8 cellular contexts compared by ENCODE assay signal in the genomic region with DNA sequence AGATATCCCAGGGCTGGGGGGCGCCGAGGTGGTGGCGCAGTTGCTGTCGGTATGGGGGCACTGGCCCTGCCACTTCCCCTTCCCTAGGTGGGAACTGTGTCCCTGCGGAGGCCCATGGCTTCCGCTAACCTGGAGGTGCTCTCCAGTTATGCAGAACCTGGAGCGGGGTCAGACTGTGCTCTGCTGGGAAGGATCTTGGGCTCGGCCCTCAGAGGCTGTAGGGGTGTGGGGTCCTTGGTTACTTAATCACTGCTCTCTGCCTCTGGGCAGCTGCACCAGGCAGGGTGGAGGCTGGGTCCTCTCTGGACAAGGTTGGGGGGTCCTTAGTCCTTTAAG. TPM values are rescaled to one million over a fixed set of nuclear protein-coding genes. Genes with fewer than 3 reads are reported as not detected.
DNase-seq lines count a peak whose midpoint lies in the region; ATAC-seq, FAIRE-seq and TF ChIP-seq lines count a peak whose summit lies in the region.

No MANE protein-coding gene starts in this region.

- FAIRE-seq in bronchial epithelial cell (lab: Jason Lieb, UNC), result no peak

- no peak overlapping the region for H2AFZ ChIP-seq in IMR-90 (replicated peaks; ENCODE audit: low read length, poor library complexity)

- 87% methylated on average over 3 of the region's 8 CpGs; no CpG with 5 or more reads in 1 of the 2 experiments for WGBS in IMR-90 (ENCODE audit: extremely low coverage in 2 of 2, insufficient read length in 1 of 2), 2 experiments
- WGBS in mesendoderm (ENCODE audit: extremely low coverage, insufficient coverage, low lambda C conversion rate), result no CpG with 5 or more reads among the region's 8 CpGs

- intact Hi-C loops in IMR-90 (cut with micrococcal nuclease), result no loop called here

- H3K9me1 ChIP-seq in IMR-90 (ENCODE audit: insufficient read depth, low read length), result peaks cover 17% of the 10 kb centered on the region

- H3K36me3 ChIP-seq in IMR-90 (ENCODE audit: control insufficient read depth, insufficient read depth, low read length) (peaks cover 25% of the 10 kb centered on the region), bronchial epithelial cell (ENCODE audit: control insufficient read depth, insufficient read depth, low read length) (peaks cover 12% of the 10 kb centered on the region), mesendoderm (ENCODE audit: control insufficient read depth, insufficient read depth, low read length) (no peaks in the 10 kb centered on the region), subcutaneous abdominal adipose tissue (ENCODE audit: control insufficient read depth in 5 of 5, insufficient read depth in 5 of 5, low read length in 5 of 5) (peaks cover 0 to 13% (median 8%) of the 10 kb centered on the region in 5 donors)

- H2BK15ac ChIP-seq in IMR-90 (ENCODE audit: low read depth, low read length) (peak overlapping the region; percentile 32; the same call in 2 of the 3 replicates), mesendoderm (replicated peaks; ENCODE audit: low read depth) (no peak overlapping the region)

- H4K8ac ChIP-seq in IMR-90 (ENCODE audit: low read depth in 2 of 2, low read length in 2 of 2) (peak overlapping the region in 1 of 2 experiments; percentile 57; a peak in 2 of 4 replicates), mesendoderm (ENCODE audit: low read depth, low read length) (no peak overlapping the region)

- CTCF ChIA-PET in IMR-90 (lab: Yijun Ruan, JAX), result interaction anchor here (0.6 kb wide), 1 partner anchor 535 kb away, joined by 4 read pairs; no protein-coding TSS in a partner anchor

- peak overlapping the region; percentile 91 for H2AK9ac ChIP-seq in IMR-90 (replicated peaks; ENCODE audit: low read depth, low read length, poor library complexity)

- TF ChIP-seq CTCF in IMR-90 (conservative IDR thresholded peaks at IDR 0.05; ENCODE audit: low read depth, low read length) (no peak), bronchial epithelial cell (IDR thresholded peaks at IDR 0.05; ENCODE audit: insufficient read depth, low read length, severe bottlenecking) (no peak)

- H3K56ac ChIP-seq in IMR-90 (ENCODE audit: extremely low read depth, insufficient read depth, low read length) (no peak overlapping the region), mesendoderm (ENCODE audit: low read length) (no peak overlapping the region)

- H2BK20ac ChIP-seq in IMR-90 (ENCODE audit: low read depth, low read length), result no peak overlapping the region

- BruUV-seq in IMR-90 (replicated peaks; lab: Mats Ljungman, UMichigan), result no TSS peak

- no peak for TF ChIP-seq RAD21 in IMR-90 (IDR thresholded peaks at IDR 0.05; ENCODE audit: low read length)

- H2AK5ac ChIP-seq in IMR-90 (ENCODE audit: low read depth, low read length), result peak overlapping the region; percentile 46; the same call in 1 of the 2 replicates
- no peak overlapping the region for H2AK5ac ChIP-seq in mesendoderm (ENCODE audit: low read length)

- H2BK120ac ChIP-seq in IMR-90 (ENCODE audit: low read depth, low read length) (peak overlapping the region; percentile 45; the same call in 1 of the 2 replicates), mesendoderm (ENCODE audit: low read depth, low read length) (no peak overlapping the region)

- peaks cover 12 to 62% of the 10 kb centered on the region in 2 experiments; a peak in 3 of 4 replicates for H3K79me1 ChIP-seq in IMR-90 (ENCODE audit: low read depth in 1 of 2, low read length in 2 of 2)
- peaks cover 23% of the 10 kb centered on the region for H3K79me1 ChIP-seq in mesendoderm (ENCODE audit: low read length)

- no peak for TF ChIP-seq POLR2A in IMR-90 (IDR thresholded peaks at IDR 0.05; ENCODE audit: low read depth, low read length)

- peaks cover 41% of the 10 kb centered on the region for H3K4me1 ChIP-seq in IMR-90 (ENCODE audit: control insufficient read depth, insufficient read depth, low read length)
- peaks cover 4% of the 10 kb centered on the region for H3K4me1 ChIP-seq in mesendoderm (ENCODE audit: control insufficient read depth, low read depth, low read length)
- peaks cover 11 to 76% (median 76%) of the 10 kb centered on the region in 5 donors for H3K4me1 ChIP-seq in subcutaneous abdominal adipose tissue (ENCODE audit: control insufficient read depth in 5 of 5, insufficient read depth in 5 of 5, low read length in 5 of 5)

- peak overlapping the region; percentile 94 for H2BK5ac ChIP-seq in IMR-90 (ENCODE audit: low read depth, low read length, poor library complexity, severe bottlenecking)
- no peak overlapping the region for H2BK5ac ChIP-seq in mesendoderm (ENCODE audit: low read length)

- H3K4me3 ChIP-seq in IMR-90 (ENCODE audit: insufficient read depth, low read depth, low read length) (peak overlapping the region; percentile 88), bronchial epithelial cell (ENCODE audit: low read depth, low read length) (peak overlapping the region; percentile 77), mesendoderm (ENCODE audit: low read length) (no peak overlapping the region), subcutaneous abdominal adipose tissue (ENCODE audit: low read depth in 1 of 5, low read length in 5 of 5) (peak overlapping the region; percentile 81 to 87 (median 85))

- peak overlapping the region; percentile 92 for H3K4ac ChIP-seq in IMR-90 (ENCODE audit: low read depth, low read length)
- H3K4ac ChIP-seq in mesendoderm (ENCODE audit: low read depth, low read length), result no peak overlapping the region

- H3K18ac ChIP-seq in IMR-90 (ENCODE audit: low read depth, low read length), result no peak overlapping the region
- H3K18ac ChIP-seq in mesendoderm (ENCODE audit: low read length), result no peak overlapping the region

- ATAC-seq in IMR-90 (ENCODE audit: low read depth) (no peak), GM21576 (IDR thresholded peaks at IDR 0.05; ENCODE audit: unreplicated experiment) (no peak)

- H3K27ac ChIP-seq in IMR-90 (ENCODE audit: insufficient read depth, low read length) (peak overlapping the region; percentile 91), mesendoderm (ENCODE audit: low read depth, low read length) (no peak overlapping the region), subcutaneous abdominal adipose tissue (ENCODE audit: low read depth, low read length) (peak overlapping the region; percentile 97)

- H3K23ac ChIP-seq in IMR-90 (ENCODE audit: low read depth, low read length), result peak overlapping the region; percentile 79; the same call in 1 of the 2 replicates
- H3K23ac ChIP-seq in mesendoderm (ENCODE audit: low read length), result no peak overlapping the region

- H3K9ac ChIP-seq in IMR-90 (ENCODE audit: low read depth, low read length), result peak overlapping the region; percentile 94
- peak overlapping the region; percentile 14 for H3K9ac ChIP-seq in mesendoderm (ENCODE audit: low read length)
- H3K9ac ChIP-seq in subcutaneous abdominal adipose tissue (ENCODE audit: low read length in 5 of 5), result peak overlapping the region; percentile 68 to 97 (median 93)

- peaks cover 11% of the 10 kb centered on the region for H3K79me2 ChIP-seq in mesendoderm (ENCODE audit: control insufficient read depth, insufficient read depth, low read length)

- DNase-seq in IMR-90, result no peak
- DNase-seq in bronchial epithelial cell (ENCODE audit: low read depth), result no peak
- DNase-seq in mesendoderm, result no peak
- DNase-seq in stimulated activated CD4-positive, alpha-beta T cell treated with anti-CD3 and anti-CD28 coated beads, Interleukin-2, amount 100 ng/mL, for 24 hours, result no peak
- no peak for DNase-seq in DMS53 (lab: John Stamatoyannopoulos, UW)
- no peak for DNase-seq in activated CD4-positive, CD25-positive, alpha-beta regulatory T cell treated with anti-CD3 and anti-CD28 coated beads, Interleukin-2, amount 50 U/mL, for 72 hours

- H3K27me3 ChIP-seq in IMR-90 (ENCODE audit: control insufficient read depth, insufficient read depth, low read length) (no peaks in the 10 kb centered on the region), bronchial epithelial cell (ENCODE audit: control insufficient read depth, insufficient read depth, low read length) (no peaks in the 10 kb centered on the region), mesendoderm (ENCODE audit: insufficient read depth, low read length, poor library complexity) (no peaks in the 10 kb centered on the region), subcutaneous abdominal adipose tissue (ENCODE audit: control insufficient read depth in 5 of 5, insufficient read depth in 4 of 5, low read length in 5 of 5) (no peaks in the 10 kb centered on the region)

- peak overlapping the region; percentile 97 for H3K4me2 ChIP-seq in IMR-90 (ENCODE audit: low read depth, low read length)
- H3K4me2 ChIP-seq in mesendoderm (ENCODE audit: low read length), result no peak overlapping the region

- peak overlapping the region; percentile 85 for H4K91ac ChIP-seq in IMR-90 (ENCODE audit: insufficient read depth, low read depth, low read length)

- peak overlapping the region; percentile 86 for H3K14ac ChIP-seq in IMR-90 (replicated peaks; ENCODE audit: low read depth, low read length)

- dilution Hi-C loops in IMR-90 (cut with HindIII; ENCODE audit: low sequenced_read_pairs, unreplicated experiment), result no loop called here

- POLR2A ChIA-PET in IMR-90 (lab: Charles Lee; ENCODE audit: unreplicated experiment), result no interaction called here

- peaks cover 60% of the 10 kb centered on the region for H4K20me1 ChIP-seq in IMR-90 (ENCODE audit: insufficient read depth, low read length)

- in situ Hi-C loops in IMR-90 (cut with MboI; ENCODE audit: low sequenced_read_pairs), result no loop called here

- H4K5ac ChIP-seq in IMR-90 (ENCODE audit: low read depth, low read length), result no peak overlapping the region
- no peak overlapping the region for H4K5ac ChIP-seq in mesendoderm (ENCODE audit: low read length)

- H3K9me3 ChIP-seq in IMR-90 (ENCODE audit: control insufficient read depth, insufficient read depth, low read length) (no peaks in the 10 kb centered on the region), subcutaneous abdominal adipose tissue (ENCODE audit: control insufficient read depth in 5 of 5, low read length in 5 of 5) (no peaks in the 10 kb centered on the region)

TF ChIP-seq in IMR-90, 13 proteins besides CTCF, POLR2A, EP300 and RAD21:
- no peak for TF ChIP-seq MAFK (IDR thresholded peaks at IDR 0.05; ENCODE audit: low read depth, low read length)

RNA-seq across cellular contexts. Expression of gene BRI3, which starts 2.4 kb away (rescaled TPM):
- 24.7 and 30.6 TPM in 2 replicates for total RNA-seq in IMR-90 (2012; rRNA removed)
- 68.3 and 91.3 TPM in 2 replicates for polyA plus RNA-seq in IMR-90 (2012; rRNA removed)
- 81.9 and 90.8 TPM in 2 replicates for polyA plus RNA-seq in IMR-90 (2012; cell fraction: cytosol; rRNA removed)
- 23.2 and 48.0 TPM in 2 replicates for polyA plus RNA-seq in IMR-90 (2012; cell fraction: nucleus; rRNA removed; ENCODE audit: low replicate concordance)
- 53.7 and 64.0 TPM in 2 replicates for total RNA-seq in bronchial epithelial cell
- 95.3 TPM for polyA plus RNA-seq in mesendoderm (2013, experiment 1 of 2)
- 94.4 TPM for polyA plus RNA-seq in mesendoderm (2013, experiment 2 of 2)

RNA-seq across cellular contexts. Expression of gene TECPR1, which starts 31.8 kb away (rescaled TPM):
- total RNA-seq in IMR-90 (2012; rRNA removed) (6.9 and 14.7 TPM in 2 replicates), bronchial epithelial cell (8.2 and 12.4 TPM in 2 replicates)
- 10.6 and 11.5 TPM in 2 replicates for polyA plus RNA-seq in IMR-90 (2012; rRNA removed)
- polyA plus RNA-seq in IMR-90 (2012; cell fraction: cytosol; rRNA removed), result 6.5 and 9.9 TPM in 2 replicates
- polyA plus RNA-seq in IMR-90 (2012; cell fraction: nucleus; rRNA removed; ENCODE audit: low replicate concordance), result 18.6 and 48.0 TPM in 2 replicates
- 2.5 TPM for polyA plus RNA-seq in mesendoderm (2013, experiment 1 of 2)
- polyA plus RNA-seq in mesendoderm (2013, experiment 2 of 2), result 2.4 TPM

Comparison
In these comparisons a context has a peak if more than half of its experiments do, and no peak if none do; other contexts are left out.
1. H3K9ac ChIP-seq: peak in every context shown above with its lines; median percentile 94 in IMR-90; 93 in subcutaneous abdominal adipose tissue; 14 in mesendoderm.